Comparison of ENCODE assay signal across 7 cellular contexts in genomic region chr2:27561060-27561459, GRCh38.
"Had no signal": no experiment of that assay in that cellular context is flagged by ENCODE, and none has a peak within 500 bp of the region (broad histone marks: within the 10 kb centered on the region; RNA-seq: fewer than 3 reads in every experiment).

No MANE protein-coding gene starts in this region.

- FAIRE-seq: HTR-8/SVneo, K562 had no signal

- H3K27ac ChIP-seq: HL-60 had no signal

- H3K9me3 Mint-ChIP-seq: IgD-negative memory B cell had no signal

- H3K4me1 Mint-ChIP-seq: IgD-negative memory B cell had no signal

- H3K4me3 ChIP-seq: K562 had no signal

- H3K4me3 Mint-ChIP-seq: IgD-negative memory B cell had no signal

- H3K27ac Mint-ChIP-seq: IgD-negative memory B cell had no signal

- DNase-seq: IMR-90, KBM-7, KG1 had no signal

- H3K36me3 Mint-ChIP-seq: IgD-negative memory B cell had no signal

- ATAC-seq: K562 had no signal
